9 cellular contexts compared by ENCODE assay signal in genomic region chr3:3800685-3801509, GRCh38. TPM values are rescaled to one million over a fixed set of nuclear protein-coding genes. Genes with fewer than 3 reads are reported as not detected.
DNase-seq lines count a peak whose midpoint lies in the region; ATAC-seq and TF ChIP-seq lines count a peak whose summit lies in the region.
"Had no signal": no experiment of that assay in that cellular context is flagged by ENCODE, and none has a peak within 500 bp of the region (broad histone marks: within the 10 kb centered on the region; RNA-seq: fewer than 3 reads in every experiment).

No MANE protein-coding gene starts in this region.

- peaks cover 54% of the 10 kb centered on the region for H3K4me1 Mint-ChIP-seq in nephron

- intact Hi-C loops in vagina (cut with DNase I): no loop called here

- H3K4me3 Mint-ChIP-seq in nephron: peak overlapping the region; percentile 87 to 96 (median 95)

- peak; percentile 24 for ATAC-seq in foreskin keratinocyte

- no peaks in the 10 kb centered on the region for H3K36me3 ChIP-seq in vagina

- TF ChIP-seq CTCF in foreskin keratinocyte (conservative IDR thresholded peaks at IDR 0.05) (no peak), nephron (IDR thresholded peaks at IDR 0.05; ENCODE audit: unreplicated experiment in 3 of 3) (no peak), vagina (IDR thresholded peaks at IDR 0.05) (no peak)

- H3K9me3 Mint-ChIP-seq in nephron: no peaks in the 10 kb centered on the region

- H3K27me3 Mint-ChIP-seq in nephron (ENCODE audit: low read depth): peaks cover 31% of the 10 kb centered on the region

- no peak for TF ChIP-seq POLR2A in vagina (IDR thresholded peaks at IDR 0.05)

- H3K36me3 Mint-ChIP-seq in nephron (ENCODE audit: low read depth): peaks cover 6% of the 10 kb centered on the region

- DNase-seq in stimulated activated CD4-positive, alpha-beta T cell treated with anti-CD3 and anti-CD28 coated beads, Interleukin-4, amount 100 ng/mL, for 1 hour: peak; percentile 1
- no peak for DNase-seq in stimulated activated CD4-positive, alpha-beta T cell treated with anti-CD3 and anti-CD28 coated beads, Interleukin-1b, Interleukin-23, amount 100 ng/mL, for 48 hours
- DNase-seq in foreskin keratinocyte (no peak), vagina (ENCODE audit: extremely low spot score in 2 of 2) (no peak), NCI-H2196 (lab: John Stamatoyannopoulos, UW; ENCODE audit: unreplicated experiment) (no peak), H4 (ENCODE audit: low spot score) (no peak), NCI-H1694 (lab: John Stamatoyannopoulos, UW) (no peak)

- H3K27ac ChIP-seq in foreskin keratinocyte: no peak overlapping the region
- H3K27ac ChIP-seq in vagina: no peak overlapping the region
- H3K27ac ChIP-seq: HL-60 had no signal

- H3K4me1 ChIP-seq in foreskin keratinocyte (no peaks in the 10 kb centered on the region), vagina (peaks cover 19% of the 10 kb centered on the region)

- peak overlapping the region; percentile 32 to 83 (median 77) for H3K27ac Mint-ChIP-seq in nephron

- H3K4me3 ChIP-seq in vagina: peak overlapping the region; percentile 49 to 65

- peaks cover 77% of the 10 kb centered on the region for H3K27me3 ChIP-seq in foreskin keratinocyte
- no peaks in the 10 kb centered on the region for H3K27me3 ChIP-seq in vagina

- H3K9me3 ChIP-seq in vagina: no peaks in the 10 kb centered on the region

RNA-seq across cellular contexts. Expression of gene LRRN1, which starts 1.7 kb away (rescaled TPM):
- total RNA-seq in foreskin keratinocyte (0.04 TPM in 1 of 2 replicates, not detected in the other), vagina (1.7 TPM)
- polyA plus RNA-seq in foreskin keratinocyte: 0.02 TPM in 2 replicates
- 1.6 and 1.9 TPM in 2 replicates for total RNA-seq in H4 (2014; rRNA removed; shearing (Covaris generic))
